ENCODE assay signal across 12 cellular contexts in the genomic region with DNA sequence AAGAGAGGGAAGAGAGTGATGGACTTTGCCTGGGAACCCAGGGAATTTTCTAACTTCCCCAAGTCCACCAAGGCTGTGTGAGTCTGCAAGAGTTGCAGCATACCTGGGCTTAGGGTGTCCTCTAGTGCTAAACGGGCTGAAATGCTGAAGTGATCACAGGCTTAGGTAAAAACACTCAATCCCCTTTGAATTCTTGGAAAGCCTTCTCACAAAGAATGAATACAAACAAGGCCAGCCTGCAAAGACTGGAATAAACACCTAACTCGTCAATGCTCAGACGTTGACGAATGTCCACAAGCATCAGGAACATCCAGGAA. TPM values are rescaled to one million over a fixed set of nuclear protein-coding genes. Genes with fewer than 3 reads are reported as not detected.
A peak's percentile ranks its signal among the peaks of the same experiment; 100 is the strongest.
DNase-seq lines count a peak whose midpoint lies in the region; ATAC-seq and TF ChIP-seq lines count a peak whose summit lies in the region.
"Had no signal": no experiment of that assay in that cellular context is flagged by ENCODE, and none has a peak within 500 bp of the region (broad histone marks: within the 10 kb centered on the region; RNA-seq: fewer than 3 reads in every experiment).

No MANE protein-coding gene starts in this region.

- TF ChIP-seq CTCF in retinal pigment epithelial cell (conservative IDR thresholded peaks at IDR 0.05; ENCODE audit: low read depth, low read length): peak; percentile 4

- peak; percentile 34 for DNase-seq in SKM-1 treated with dmso at 0.1 percent for 144 hours (lab: John Stamatoyannopoulos, UW; ENCODE audit: unreplicated experiment)
- no peak for DNase-seq in SKM-1 (lab: John Stamatoyannopoulos, UW; ENCODE audit: unreplicated experiment)
- peak; percentile 36 for DNase-seq in NT2/D1 (ENCODE audit: low read depth, low spot score)
- DNase-seq in dermis microvascular lymphatic vessel endothelial cell (ENCODE audit: low read depth in 2 of 2): peak; percentile 11 to 34
- no peak for DNase-seq in retinal pigment epithelial cell (ENCODE audit: low read depth)
- no peak for DNase-seq in activated effector memory CD4-positive, alpha-beta T cell treated with Interleukin-2 at 50 U/mL for 16 hours
- DNase-seq in activated CD4-positive, alpha-beta T cell treated with anti-CD3 and anti-CD28 coated beads, Interleukin-2, amount 50 U/mL, for 4 hours: no peak
- DNase-seq: left lung; stimulated activated CD4-positive, alpha-beta T cell treated with anti-CD3 and anti-CD28 coated beads, Interleukin-2, amount 100 ng/mL, for 48 hours had no signal

- peaks cover 9% of the 10 kb centered on the region; the same call in 1 of the 2 replicates for H3K9me3 ChIP-seq in NT2/D1 (ENCODE audit: insufficient read depth, low read length)

- no peak overlapping the region for H3K4me3 ChIP-seq in NT2/D1 (ENCODE audit: insufficient read length, low read depth)
- H3K4me3 ChIP-seq in retinal pigment epithelial cell (ENCODE audit: low read length): no peak overlapping the region
- H3K4me3 ChIP-seq: esophagus muscularis mucosa, left lung had no signal

- H3K9ac ChIP-seq in NT2/D1 (ENCODE audit: insufficient read length, low read depth): no peak overlapping the region
- H3K9ac ChIP-seq: parathyroid adenoma had no signal

- H3K36me3 ChIP-seq in NT2/D1 (ENCODE audit: insufficient read depth, insufficient read length, low read length): no peaks in the 10 kb centered on the region
- H3K36me3 ChIP-seq: esophagus muscularis mucosa, left lung had no signal

- H3K27me3 ChIP-seq in NT2/D1 (ENCODE audit: insufficient read depth, insufficient read length): no peaks in the 10 kb centered on the region
- H3K27me3 ChIP-seq: left lung had no signal

- no peak for ATAC-seq in HG03378 (IDR thresholded peaks at IDR 0.05; ENCODE audit: unreplicated experiment)
- ATAC-seq: left lung had no signal

- no peaks in the 10 kb centered on the region for H3K4me1 ChIP-seq in NT2/D1 (ENCODE audit: insufficient read depth, insufficient read length)
- H3K4me1 ChIP-seq: esophagus muscularis mucosa, left lung, parathyroid adenoma had no signal

RNA-seq across cellular contexts. Expression of gene BMP10, which starts 30.0 kb away (rescaled TPM):
- total RNA-seq in dermis microvascular lymphatic vessel endothelial cell: not detected in 2 replicates
- total RNA-seq: esophagus muscularis mucosa, left lung had no signal

RNA-seq across cellular contexts. Expression of gene GKN2, which starts 51.5 kb away (rescaled TPM):
- total RNA-seq in dermis microvascular lymphatic vessel endothelial cell: not detected in 2 replicates
- total RNA-seq: esophagus muscularis mucosa had no signal

Comparison
In these comparisons a context has a peak if more than half of its experiments do, and no peak if none do; other contexts are left out.
1. DNase-seq: peak in SKM-1 treated with dmso at 0.1 percent for 144 hours (single experiment), NT2/D1 (single experiment) and dermis microvascular lymphatic vessel endothelial cell (2 of 2); none in SKM-1 (single experiment), retinal pigment epithelial cell (single experiment), activated effector memory CD4-positive, alpha-beta T cell treated with Interleukin-2 at 50 U/mL for 16 hours (single experiment) and activated CD4-positive, alpha-beta T cell treated with anti-CD3 and anti-CD28 coated beads, Interleukin-2, amount 50 U/mL, for 4 hours (0 of 2).